ENCODE assay signal across 15 cellular contexts in the genomic region with DNA sequence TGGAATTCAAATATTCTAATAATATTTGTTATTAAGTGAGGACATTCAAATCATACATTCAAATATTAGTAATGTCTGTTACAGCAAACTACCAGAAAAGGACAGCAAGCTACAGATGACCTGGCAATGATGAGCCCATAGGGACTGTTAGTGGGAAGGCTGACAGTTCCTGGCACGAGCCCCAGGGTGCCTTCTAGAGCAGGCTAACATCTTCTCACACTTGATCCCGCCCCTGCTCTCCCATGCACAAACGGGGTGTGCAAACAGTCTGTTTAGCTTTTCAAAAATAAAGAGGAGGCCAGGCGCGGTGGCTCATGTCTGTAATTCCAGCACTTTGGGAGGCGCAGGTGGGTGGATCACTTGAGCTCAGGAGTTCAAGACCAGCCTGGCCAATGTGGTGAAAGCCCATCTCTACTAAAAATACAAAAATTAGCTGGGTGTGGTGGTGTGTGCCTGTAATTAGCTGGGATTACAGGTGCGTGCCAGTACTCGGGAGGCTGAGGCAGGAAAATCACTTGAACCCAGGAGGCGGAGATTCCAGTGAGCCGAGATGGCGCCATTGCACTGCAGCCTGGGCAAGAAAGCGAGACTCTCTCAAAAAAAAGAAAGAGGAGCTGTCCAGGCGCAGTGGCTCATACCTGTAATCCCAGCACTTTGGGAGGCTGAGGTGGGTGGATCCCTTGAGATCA.
DNase-seq lines count a peak whose midpoint lies in the region; ATAC-seq and TF ChIP-seq lines count a peak whose summit lies in the region.
"Had no signal": no experiment of that assay in that cellular context is flagged by ENCODE, and none has a peak within 500 bp of the region (broad histone marks: within the 10 kb centered on the region; RNA-seq: fewer than 3 reads in every experiment).

No MANE protein-coding gene starts in this region.

- ATAC-seq in GM19023 (IDR thresholded peaks at IDR 0.05; ENCODE audit: unreplicated experiment) (no peak), GM21447 (IDR thresholded peaks at IDR 0.05; ENCODE audit: unreplicated experiment) (no peak)
- ATAC-seq: gastroesophageal sphincter, GM23338, left colon had no signal

- peak; percentile 29 for TF ChIP-seq CTCF in choroid plexus epithelial cell (conservative IDR thresholded peaks at IDR 0.05; ENCODE audit: low read depth, low read length)

- H3K4me3 ChIP-seq in choroid plexus epithelial cell (ENCODE audit: low read depth, low read length) = no peak overlapping the region
- H3K4me3 ChIP-seq: gastroesophageal sphincter, GM23338, PC-9 had no signal

- peak; percentile 59 for DNase-seq in AG08395 (ENCODE audit: low spot score)
- peak; percentile 61 for DNase-seq in EH (ENCODE audit: low read depth)
- peak; percentile 51 for DNase-seq in NCI-H2227 (lab: John Stamatoyannopoulos, UW; ENCODE audit: unreplicated experiment)
- peak; percentile 54 for DNase-seq in choroid plexus epithelial cell (ENCODE audit: low read depth)
- no peak for DNase-seq in stimulated activated naive CD4-positive, alpha-beta T cell treated with Interleukin-2 at 50 U/mL for 16 hours (lab: John Stamatoyannopoulos, UW)
- DNase-seq in Kasumi-1 (lab: John Stamatoyannopoulos, UW) = no peak
- DNase-seq: COR-L47, left colon, NCI-H748 treated with DMSO at 0.1 percent for 48 hours, PC-9, posterior cingulate gyrus had no signal

Comparison
In these comparisons a context has a peak if more than half of its experiments do, and no peak if none do; other contexts are left out.
1. DNase-seq: peak in AG08395 (single experiment), EH (single experiment), NCI-H2227 (single experiment) and choroid plexus epithelial cell (single experiment); none in stimulated activated naive CD4-positive, alpha-beta T cell treated with Interleukin-2 at 50 U/mL for 16 hours (single experiment) and Kasumi-1 (0 of 2).